ENCODE assay signal across 23 cellular contexts in the genomic region with DNA sequence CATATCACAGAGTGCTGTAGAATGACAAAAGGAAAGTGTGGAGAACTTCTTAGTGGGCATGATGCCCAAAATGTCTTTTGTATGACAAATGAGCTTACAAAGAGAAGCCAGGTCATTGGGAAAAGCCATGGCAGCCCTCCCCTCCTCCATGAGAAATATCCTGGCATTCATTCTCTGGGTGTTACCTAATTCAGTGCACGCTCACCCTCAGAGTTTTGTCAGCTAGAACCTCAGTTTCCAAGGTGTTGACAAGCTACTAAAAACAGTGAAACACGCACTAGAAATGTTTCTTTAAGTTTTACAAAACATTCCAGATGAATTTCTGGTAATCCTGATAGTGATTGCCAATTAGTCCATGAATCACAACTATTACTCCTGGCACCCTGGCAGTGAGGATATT.
"Had no signal": no experiment of that assay in that cellular context is flagged by ENCODE, and none has a peak within 500 bp of the region (broad histone marks: within the 10 kb centered on the region; RNA-seq: fewer than 3 reads in every experiment).

No MANE protein-coding gene starts in this region.

- H3K27ac ChIP-seq: ascending aorta, brain microvascular endothelial cell, coronary artery, dorsolateral prefrontal cortex, pancreas, psoas muscle, testis, transverse colon had no signal

- H3K9me3 Mint-ChIP-seq: activated CD4-positive, alpha-beta memory T cell treated with anti-CD3 and anti-CD28 coated beads, Interleukin-2, amount 10 ng/mL, durations not matched to agents 7 days and 5 days; activated CD4-positive, alpha-beta T cell treated with anti-CD3 and anti-CD28 coated beads, Interleukin-2, amount 10 ng/mL, durations not matched to agents 7 days and 5 days; activated naive CD4-positive, alpha-beta T cell treated with anti-CD3 and anti-CD28 coated beads, Interleukin-2, amount 10 ng/mL, durations not matched to agents 7 days and 5 days; activated naive CD8-positive, alpha-beta T cell treated with anti-CD3 and anti-CD28 coated beads, Interleukin-2, amount 10 ng/mL, durations not matched to agents 7 days and 5 days; activated T-cell treated with anti-CD3 and anti-CD28 coated beads, Interleukin-2, amount 50 U/mL, for 24 hours; mesothelial cell of epicardium; WTC11 had no signal

- H3K4me3 Mint-ChIP-seq: activated CD4-positive, alpha-beta memory T cell treated with anti-CD3 and anti-CD28 coated beads, Interleukin-2, amount 10 ng/mL, durations not matched to agents 7 days and 5 days; activated CD4-positive, alpha-beta T cell treated with anti-CD3 and anti-CD28 coated beads, Interleukin-2, amount 10 ng/mL, durations not matched to agents 7 days and 5 days; activated naive CD4-positive, alpha-beta T cell treated with anti-CD3 and anti-CD28 coated beads, Interleukin-2, amount 10 ng/mL, durations not matched to agents 7 days and 5 days; activated naive CD8-positive, alpha-beta T cell treated with anti-CD3 and anti-CD28 coated beads, Interleukin-2, amount 10 ng/mL, durations not matched to agents 7 days and 5 days; activated T-cell treated with anti-CD3 and anti-CD28 coated beads, Interleukin-2, amount 50 U/mL, for 24 hours; mesothelial cell of epicardium; naive B cell; WTC11 had no signal

- DNase-seq: activated CD4-positive, alpha-beta memory T cell treated with anti-CD3 and anti-CD28 coated beads, Interleukin-2, amount 10 ng/mL, durations not matched to agents 7 days and 5 days; activated CD4-positive, alpha-beta T cell treated with anti-CD3 and anti-CD28 coated beads for 1 hour; activated CD4-positive, alpha-beta T cell treated with anti-CD3 and anti-CD28 coated beads, Interleukin-2, amount 10 ng/mL, durations not matched to agents 7 days and 5 days; activated CD8-positive, alpha-beta memory T cell treated with anti-CD3 and anti-CD28 coated beads, Interleukin-2, amount 50 U/mL, for 48 hours; activated gamma-delta T cell; activated naive CD4-positive, alpha-beta T cell treated with anti-CD3 and anti-CD28 coated beads, Interleukin-2, amount 10 ng/mL, durations not matched to agents 7 days and 5 days; activated naive CD8-positive, alpha-beta T cell treated with anti-CD3 and anti-CD28 coated beads, Interleukin-2, amount 10 ng/mL, durations not matched to agents 7 days and 5 days; activated T-cell treated with anti-CD3 and anti-CD28 coated beads, Interleukin-2, amount 50 U/mL, for 24 hours; brain microvascular endothelial cell; dorsolateral prefrontal cortex; effector memory CD4-positive, alpha-beta T cell; left ventricle myocardium superior; naive B cell; pancreas; psoas muscle; stimulated activated naive CD4-positive, alpha-beta T cell; T-helper 2 cell; testis; transverse colon had no signal

- H3K27me3 ChIP-seq: ascending aorta, brain microvascular endothelial cell, pancreas, testis, transverse colon had no signal

- H3K36me3 Mint-ChIP-seq: activated naive CD4-positive, alpha-beta T cell treated with anti-CD3 and anti-CD28 coated beads, Interleukin-2, amount 10 ng/mL, durations not matched to agents 7 days and 5 days; activated naive CD8-positive, alpha-beta T cell treated with anti-CD3 and anti-CD28 coated beads, Interleukin-2, amount 10 ng/mL, durations not matched to agents 7 days and 5 days; mesothelial cell of epicardium; naive B cell; WTC11 had no signal

- H3K4me3 ChIP-seq: ascending aorta, coronary artery, dorsolateral prefrontal cortex, pancreas, psoas muscle, testis, transverse colon had no signal

- H3K4me1 Mint-ChIP-seq: activated CD4-positive, alpha-beta memory T cell treated with anti-CD3 and anti-CD28 coated beads, Interleukin-2, amount 10 ng/mL, durations not matched to agents 7 days and 5 days; activated CD4-positive, alpha-beta T cell treated with anti-CD3 and anti-CD28 coated beads, Interleukin-2, amount 10 ng/mL, durations not matched to agents 7 days and 5 days; activated naive CD4-positive, alpha-beta T cell treated with anti-CD3 and anti-CD28 coated beads, Interleukin-2, amount 10 ng/mL, durations not matched to agents 7 days and 5 days; activated naive CD8-positive, alpha-beta T cell treated with anti-CD3 and anti-CD28 coated beads, Interleukin-2, amount 10 ng/mL, durations not matched to agents 7 days and 5 days; mesothelial cell of epicardium; naive B cell; WTC11 had no signal

- H3K27me3 Mint-ChIP-seq: activated CD4-positive, alpha-beta memory T cell treated with anti-CD3 and anti-CD28 coated beads, Interleukin-2, amount 10 ng/mL, durations not matched to agents 7 days and 5 days; activated CD4-positive, alpha-beta T cell treated with anti-CD3 and anti-CD28 coated beads, Interleukin-2, amount 10 ng/mL, durations not matched to agents 7 days and 5 days; activated naive CD4-positive, alpha-beta T cell treated with anti-CD3 and anti-CD28 coated beads, Interleukin-2, amount 10 ng/mL, durations not matched to agents 7 days and 5 days; activated naive CD8-positive, alpha-beta T cell treated with anti-CD3 and anti-CD28 coated beads, Interleukin-2, amount 10 ng/mL, durations not matched to agents 7 days and 5 days had no signal

- ATAC-seq: left ventricle myocardium superior, pancreas, psoas muscle, WTC11 had no signal

- H3K9me3 ChIP-seq: ascending aorta, pancreas, psoas muscle, testis, transverse colon had no signal

- H3K27ac Mint-ChIP-seq: activated CD4-positive, alpha-beta memory T cell treated with anti-CD3 and anti-CD28 coated beads, Interleukin-2, amount 10 ng/mL, durations not matched to agents 7 days and 5 days; activated CD4-positive, alpha-beta T cell treated with anti-CD3 and anti-CD28 coated beads, Interleukin-2, amount 10 ng/mL, durations not matched to agents 7 days and 5 days; activated naive CD4-positive, alpha-beta T cell treated with anti-CD3 and anti-CD28 coated beads, Interleukin-2, amount 10 ng/mL, durations not matched to agents 7 days and 5 days; activated naive CD8-positive, alpha-beta T cell treated with anti-CD3 and anti-CD28 coated beads, Interleukin-2, amount 10 ng/mL, durations not matched to agents 7 days and 5 days; activated T-cell treated with anti-CD3 and anti-CD28 coated beads, Interleukin-2, amount 50 U/mL, for 24 hours; mesothelial cell of epicardium; naive B cell; WTC11 had no signal
